8 cellular contexts compared by ENCODE assay signal in the genomic region with DNA sequence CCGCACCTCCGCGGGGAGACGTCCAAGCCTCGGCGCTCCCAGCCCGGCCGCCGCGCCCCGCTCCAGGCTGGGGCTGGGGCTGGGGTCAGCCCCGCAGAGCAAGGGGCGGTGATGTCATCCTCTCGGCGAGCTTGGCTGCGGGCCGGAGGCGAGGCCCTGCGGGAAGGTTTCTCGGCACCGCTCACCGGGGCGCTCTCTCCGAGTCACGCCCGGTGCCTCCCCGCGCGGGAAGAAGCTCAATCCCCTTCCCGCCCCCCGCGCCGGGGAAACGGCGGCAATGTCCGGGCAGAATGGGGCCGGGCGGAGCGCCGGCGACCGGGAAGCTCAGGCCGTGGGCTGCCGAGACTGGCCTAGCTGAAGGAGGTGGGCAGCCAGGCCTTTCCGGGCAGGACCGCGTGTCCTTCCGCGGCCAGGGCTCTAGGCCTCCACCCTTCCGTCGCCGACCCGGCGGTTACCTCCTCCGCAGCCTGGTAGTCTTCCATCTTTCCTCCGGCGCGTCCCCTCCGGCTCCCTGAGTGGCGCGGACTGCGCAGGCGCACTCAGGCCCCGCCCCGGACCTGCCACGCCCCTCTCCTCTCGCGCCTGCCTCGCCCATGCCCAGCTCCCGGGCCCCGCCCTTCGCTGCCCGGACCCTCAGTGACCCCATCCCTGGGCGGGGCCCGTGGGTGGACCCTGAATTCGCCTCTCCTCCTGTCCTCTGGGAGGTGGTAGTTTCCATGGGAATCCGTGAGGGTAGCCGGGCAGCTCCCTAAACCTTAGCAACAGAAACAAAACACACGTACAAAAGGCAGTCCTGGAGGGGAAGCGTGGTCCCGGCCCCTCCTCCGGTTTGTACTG. TPM values are rescaled to one million over a fixed set of nuclear protein-coding genes. Genes with fewer than 3 reads are reported as not detected.
DNase-seq lines count a peak whose midpoint lies in the region; ATAC-seq, FAIRE-seq and TF ChIP-seq lines count a peak whose summit lies in the region.

DYNLT1 (minus strand) TSS at position 517 of the 837 bp plus-strand sequence; CDS start at position 482, 35 bp downstream.

- TF ChIP-seq CTCF in D721Med (IDR thresholded peaks at IDR 0.05; ENCODE audit: insufficient read depth, missing control alignments) (no peak), epithelial cell of proximal tubule (conservative IDR thresholded peaks at IDR 0.05; ENCODE audit: low read depth, low read length) (no peak)

- FAIRE-seq in D721Med (lab: Jason Lieb, UNC), result no peak

- no peaks in the 10 kb centered on the region for H3K9me3 ChIP-seq in HUES6 (ENCODE audit: control insufficient read depth, insufficient read depth, low read depth, low read length)

- DNase-seq in D721Med (ENCODE audit: insufficient read length, low spot score) (peak; percentile 88), OCI-M1 (lab: John Stamatoyannopoulos, UW) (peak; percentile 96), epithelial cell of proximal tubule (ENCODE audit: low read depth) (no peak), mucosa of gallbladder (ENCODE audit: low spot score) (peak; percentile 93)
- DNase-seq in activated T-cell treated with anti-CD3 and anti-CD28 coated beads, Interleukin-2, amount 50 U/mL, for 1 hour, result peak; percentile 93
- peak; percentile 72 to 83 for DNase-seq in stimulated activated CD8-positive, alpha-beta memory T cell treated with anti-CD3 and anti-CD28 coated beads, Interleukin-4, amount 100 ng/mL, for 4 hours (ENCODE audit: low read depth in 2 of 2, low spot score in 1 of 2)

- peak within 1 kb of the TSS; percentile 96 for H3K4me3 ChIP-seq in HUES6 (ENCODE audit: low read depth, low read length)
- H3K4me3 ChIP-seq in epithelial cell of proximal tubule (ENCODE audit: low read depth, low read length), result peak within 1 kb of the TSS; percentile 95

- H3K36me3 ChIP-seq in HUES6 (ENCODE audit: control insufficient read depth, insufficient read depth, low read length), result 0 out of 2 replicates have a peak, but pooled peaks cover 4% of the 10 kb centered on the region

- ATAC-seq in GM21390 (IDR thresholded peaks at IDR 0.05; ENCODE audit: unreplicated experiment), result peak; percentile 57

- H3K27ac ChIP-seq in HUES6 (ENCODE audit: low read depth, low read length), result peak within 1 kb of the TSS; percentile 91

- H3K4me1 ChIP-seq in HUES6 (ENCODE audit: control insufficient read depth, insufficient read depth, low read length), result peaks cover 12% of the 10 kb centered on the region; the same call in 1 of the 2 replicates

- H3K9ac ChIP-seq in HUES6 (ENCODE audit: low read length), result peak within 1 kb of the TSS; percentile 98

- H3K27me3 ChIP-seq in HUES6 (ENCODE audit: control insufficient read depth, insufficient read depth, low read length), result peaks cover 18% of the 10 kb centered on the region

RNA-seq across cellular contexts. Expression of gene DYNLT1, which starts in this region (rescaled TPM):
- 223 and 295 TPM in 2 replicates for total RNA-seq in epithelial cell of proximal tubule
- total RNA-seq in mucosa of gallbladder, result 155 TPM
